8 cellular contexts compared by ENCODE assay signal in genomic region chr3:12553921-12554391, GRCh38. TPM values are rescaled to one million over a fixed set of nuclear protein-coding genes. Genes with fewer than 3 reads are reported as not detected.
DNase-seq lines count a peak whose midpoint lies in the region; ATAC-seq and TF ChIP-seq lines count a peak whose summit lies in the region.

No MANE protein-coding gene starts in this region.

- peaks cover 26 to 34% of the 10 kb centered on the region in 2 donors for H3K4me1 Mint-ChIP-seq in effector memory CD8-positive, alpha-beta T cell (ENCODE audit: low read depth in 2 of 2)
- H3K4me1 Mint-ChIP-seq in naive B cell: peaks cover 32 to 34% (median 34%) of the 10 kb centered on the region in 3 donors

- no peaks in the 10 kb centered on the region for H3K9me3 Mint-ChIP-seq in effector memory CD8-positive, alpha-beta T cell
- H3K9me3 Mint-ChIP-seq in naive B cell: peaks cover 0 to 2% (median 0%) of the 10 kb centered on the region in 7 donors

- H3K36me3 ChIP-seq in SJSA1: peaks cover 5% of the 10 kb centered on the region

- peaks cover 30 to 42% of the 10 kb centered on the region in 2 donors for H3K27me3 Mint-ChIP-seq in effector memory CD8-positive, alpha-beta T cell
- H3K27me3 Mint-ChIP-seq in naive B cell: peaks cover 19 to 25% (median 22%) of the 10 kb centered on the region in 3 donors

- TF ChIP-seq CTCF in GM20000 (IDR thresholded peaks at IDR 0.05; ENCODE audit: extremely low read depth, missing control alignments): no peak

- peak overlapping the region; percentile 34 for H3K4me3 ChIP-seq in SJSA1

- H3K4me3 Mint-ChIP-seq in effector memory CD8-positive, alpha-beta T cell: peak overlapping the region; percentile 71 to 74
- H3K4me3 Mint-ChIP-seq in naive B cell: peak overlapping the region; percentile 80 to 99 (median 91)

- DNase-seq in AG08395 (ENCODE audit: low spot score) (peak; percentile 26), HCEC 1CT (peak; percentile 46), SJSA1 (ENCODE audit: low read depth in 1 of 2, low spot score in 2 of 2) (peak in 1 of 2 experiments; percentile 15), naive B cell (peak; percentile 7), GM20000 (ENCODE audit: low spot score) (no peak), ecto neural progenitor cell (ENCODE audit: low spot score) (no peak)
- DNase-seq in effector memory CD8-positive, alpha-beta T cell: peak in 1 of 3 experiments; percentile 5

- H3K9me3 ChIP-seq in SJSA1 (replicated peaks): no peaks in the 10 kb centered on the region

- no peak for ATAC-seq in effector memory CD8-positive, alpha-beta T cell (replicated peaks)
- ATAC-seq in naive B cell (ENCODE audit: low read depth in 2 of 2): no peak
- ATAC-seq in HG03342 (IDR thresholded peaks at IDR 0.05; ENCODE audit: unreplicated experiment): no peak

- no peak overlapping the region for H3K27ac Mint-ChIP-seq in effector memory CD8-positive, alpha-beta T cell
- peak overlapping the region in 2 of 6 donors; percentile 15 to 32 for H3K27ac Mint-ChIP-seq in naive B cell

- H3K4me1 ChIP-seq in SJSA1 (replicated peaks): peaks cover 13% of the 10 kb centered on the region

- H3K27ac ChIP-seq in SJSA1: no peak overlapping the region

- no peaks in the 10 kb centered on the region for H3K27me3 ChIP-seq in SJSA1 (replicated peaks)

- peaks cover 10% of the 10 kb centered on the region for H3K36me3 Mint-ChIP-seq in effector memory CD8-positive, alpha-beta T cell (ENCODE audit: insufficient read depth)
- no peaks in the 10 kb centered on the region for H3K36me3 Mint-ChIP-seq in naive B cell

RNA-seq across cellular contexts. Expression of gene MKRN2, which starts 2.9 kb away (rescaled TPM):
- 39.1 and 40.0 TPM in 2 replicates for total RNA-seq in SJSA1 (2014; rRNA removed; shearing (Covaris generic))
- 10 to 100 TPM; 35.7 to 54.4 (median 51.4) TPM for polyA plus RNA-seq in naive B cell (ENCODE audit: low read depth in 6 of 6)

RNA-seq across cellular contexts. Expression of gene MKRN2OS, which starts 8.7 kb away (rescaled TPM):
- not detected in 2 replicates for total RNA-seq in SJSA1 (2014; rRNA removed; shearing (Covaris generic))
- not detected for polyA plus RNA-seq in naive B cell (ENCODE audit: low read depth in 6 of 6)

Comparison
In these comparisons a context has a peak if more than half of its experiments do, and no peak if none do; other contexts are left out.
1. DNase-seq: peak in AG08395 (single experiment), HCEC 1CT (single experiment) and naive B cell (single experiment); none in GM20000 (single experiment) and ecto neural progenitor cell (single experiment).